1 cellular context compared by ENCODE assay signal in genomic region chr5:131262953-131263541, GRCh38.
TF ChIP-seq lines count a peak whose summit lies in the region.

No MANE protein-coding gene starts in this region.

TF ChIP-seq in WTC11, 78 proteins besides CTCF, POLR2A, EP300 and RAD21 (continued from another document):
- no peak for TF ChIP-seq AR (CRISPR knock-in tag; IDR thresholded peaks at IDR 0.05)
- no peak for TF ChIP-seq ELF4 (CRISPR knock-in tag; IDR thresholded peaks at IDR 0.05; ENCODE audit: low read depth)
- TF ChIP-seq FOXK1 (CRISPR knock-in tag; IDR thresholded peaks at IDR 0.05), result no peak
- no peak for TF ChIP-seq MYBL2 (CRISPR knock-in tag; IDR thresholded peaks at IDR 0.05)
